Comparison of ENCODE assay signal across 1 cellular context in the genomic region with DNA sequence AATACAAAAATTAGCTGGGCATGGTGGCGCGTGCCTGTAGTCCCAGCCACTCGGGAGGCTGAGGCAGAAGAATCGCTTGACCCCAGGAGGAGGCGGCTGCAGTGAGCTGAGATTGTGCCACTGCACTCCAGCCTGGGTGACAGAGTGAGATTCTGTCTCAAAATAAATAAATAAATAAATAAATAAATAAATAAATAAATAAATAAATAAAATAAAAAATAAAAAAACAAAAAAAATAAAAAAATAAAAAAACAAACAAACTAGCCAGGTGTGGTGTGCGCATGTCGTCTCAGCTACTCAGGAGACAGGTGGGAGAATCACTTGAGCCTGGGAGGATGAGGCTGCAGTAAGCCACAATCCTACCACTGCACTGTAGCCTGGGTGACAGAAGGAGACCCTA.
TF ChIP-seq lines count a peak whose summit lies in the region.

No MANE protein-coding gene starts in this region.

TF ChIP-seq in HEK293, 187 proteins besides CTCF, POLR2A, EP300 and RAD21 (continued from another document):
- TF ChIP-seq ZBTB11 (tag by site-specific recombination; conservative IDR thresholded peaks at IDR 0.05; ENCODE audit: low read depth) (peak; percentile 81), ZFP37 (tag by site-specific recombination; IDR thresholded peaks at IDR 0.05) (0 out of 2 replicates have a peak, but pooled peaks have one; percentile 29), ZNF510 (tag by site-specific recombination; IDR thresholded peaks at IDR 0.05; ENCODE audit: insufficient replicate concordance) (peak; percentile 73), ZNF623 (tag by site-specific recombination; IDR thresholded peaks at IDR 0.05) (peak; percentile 80), MYNN (tag by site-specific recombination; IDR thresholded peaks at IDR 0.05; ENCODE audit: borderline replicate concordance) (peak; percentile 40; the same call in 1 of the 2 replicates), GLI2 (tag by site-specific recombination; IDR thresholded peaks at IDR 0.05; ENCODE audit: borderline replicate concordance, low read depth) (peak; percentile 33; the same call in 1 of the 2 replicates), ZNF140 (tag by site-specific recombination; IDR thresholded peaks at IDR 0.05) (peak; percentile 72; the same call in 1 of the 2 replicates), ZNF558 (tag by site-specific recombination; IDR thresholded peaks at IDR 0.05) (peak; percentile 72; the same call in 1 of the 2 replicates), ZNF629 (tag by site-specific recombination; IDR thresholded peaks at IDR 0.05) (peak; percentile 61; the same call in 1 of the 2 replicates), ZBTB8A (tag by site-specific recombination; IDR thresholded peaks at IDR 0.05) (peak; percentile 81), ZNF560 (tag by site-specific recombination; IDR thresholded peaks at IDR 0.05; ENCODE audit: borderline replicate concordance) (peak; percentile 83; the same call in 1 of the 2 replicates), ZNF266 (tag by site-specific recombination; IDR thresholded peaks at IDR 0.05; ENCODE audit: low read depth) (peak; percentile 70; the same call in 1 of the 2 replicates), ZXDB (tag by site-specific recombination; IDR thresholded peaks at IDR 0.05) (peak; percentile 79; the same call in 1 of the 2 replicates), ZBTB21 (tag by site-specific recombination; IDR thresholded peaks at IDR 0.05) (peak; percentile 45; the same call in 1 of the 2 replicates), ZNF394 (tag by site-specific recombination; IDR thresholded peaks at IDR 0.05; ENCODE audit: borderline replicate concordance) (peak; percentile 95), ZNF433 (tag by site-specific recombination; IDR thresholded peaks at IDR 0.05; ENCODE audit: low read depth) (peak; percentile 56; the same call in 1 of the 2 replicates), ZNF292 (tag by site-specific recombination; IDR thresholded peaks at IDR 0.05; ENCODE audit: borderline replicate concordance, low read depth) (0 out of 2 replicates have a peak, but pooled peaks have one; percentile 31), ZNF202 (tag by site-specific recombination; IDR thresholded peaks at IDR 0.05; ENCODE audit: borderline replicate concordance) (0 out of 2 replicates have a peak, but pooled peaks have one; percentile 35), ZNF555 (tag by site-specific recombination; conservative IDR thresholded peaks at IDR 0.05) (peak; percentile 93)
- TF ChIP-seq, protein P1, sequence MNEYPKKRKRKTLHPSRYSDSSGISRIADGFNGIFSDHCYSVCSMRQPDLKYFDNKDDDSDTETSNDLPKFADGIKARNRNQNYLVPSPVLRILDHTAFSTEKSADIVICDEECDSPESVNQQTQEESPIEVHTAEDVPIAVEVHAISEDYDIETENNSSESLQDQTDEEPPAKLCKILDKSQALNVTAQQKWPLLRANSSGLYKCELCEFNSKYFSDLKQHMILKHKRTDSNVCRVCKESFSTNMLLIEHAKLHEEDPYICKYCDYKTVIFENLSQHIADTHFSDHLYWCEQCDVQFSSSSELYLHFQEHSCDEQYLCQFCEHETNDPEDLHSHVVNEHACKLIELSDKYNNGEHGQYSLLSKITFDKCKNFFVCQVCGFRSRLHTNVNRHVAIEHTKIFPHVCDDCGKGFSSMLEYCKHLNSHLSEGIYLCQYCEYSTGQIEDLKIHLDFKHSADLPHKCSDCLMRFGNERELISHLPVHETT (tag by site-specific recombination; IDR thresholded peaks at IDR 0.05) = peak; percentile 81
- TF ChIP-seq, protein P2, sequence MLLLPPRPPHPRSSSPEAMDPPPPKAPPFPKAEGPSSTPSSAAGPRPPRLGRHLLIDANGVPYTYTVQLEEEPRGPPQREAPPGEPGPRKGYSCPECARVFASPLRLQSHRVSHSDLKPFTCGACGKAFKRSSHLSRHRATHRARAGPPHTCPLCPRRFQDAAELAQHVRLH (tag by site-specific recombination; IDR thresholded peaks at IDR 0.05) = peak; percentile 43; the same call in 1 of the 2 replicates
